Comparison of ENCODE assay signal across 8 cellular contexts in genomic region chr15:72782993-72783562, GRCh38. TPM values are rescaled to one million over a fixed set of nuclear protein-coding genes. Genes with fewer than 3 reads are reported as not detected.
DNase-seq lines count a peak whose midpoint lies in the region; ATAC-seq, FAIRE-seq and TF ChIP-seq lines count a peak whose summit lies in the region.

No MANE protein-coding gene starts in this region.

- intact Hi-C loops in K562 (cut with micrococcal nuclease), result loop anchor here (1.0 to 10.0 kb wide), 2 partner anchors 183 to 462 kb away; no protein-coding TSS in a partner anchor

- peaks cover 11 to 13% of the 10 kb centered on the region in 2 experiments; a peak in 4 of 5 replicates for H3K4me1 ChIP-seq in K562 (replicated peaks in 1 of 2; ENCODE audit: control insufficient read depth in 2 of 2, insufficient read depth in 2 of 2, low read length in 2 of 2)

- BruUV-seq in K562 (replicated peaks; lab: Mats Ljungman, UMichigan), result no TSS peak

- TF ChIP-seq POLR2A in K562 (conservative IDR thresholded peaks at IDR 0.05), result no peak

- peak; percentile 25 for ATAC-seq in GM18858 (IDR thresholded peaks at IDR 0.05; ENCODE audit: unreplicated experiment)
- peak; percentile 37 for ATAC-seq in HG03025 (IDR thresholded peaks at IDR 0.05; ENCODE audit: low FRiP score, unreplicated experiment)
- ATAC-seq in K562, result peak; percentile 79

- peak overlapping the region; percentile 92 for H3K4me3 ChIP-seq in AG04449 (ENCODE audit: low read depth, low read length)
- peak overlapping the region; percentile 98 for H3K4me3 ChIP-seq in K562

- TF ChIP-seq EP300 in K562 (IDR thresholded peaks at IDR 0.05; ENCODE audit: low read length), result no peak

- H3K27me3 ChIP-seq in K562 (ENCODE audit: control insufficient read depth in 2 of 2, insufficient read depth in 2 of 2, low read length in 2 of 2), result no peaks in the 10 kb centered on the region

- peaks cover 38% of the 10 kb centered on the region; the same call in 2 of the 3 replicates for H3K36me3 ChIP-seq in K562 (ENCODE audit: control insufficient read depth, insufficient read depth, low read length)

- in situ Hi-C loops in K562 (cut with MboI), result loop anchor here (10.0 to 25.0 kb wide), 2 partner anchors 292 to 1304 kb away; partner anchors contain the start of gene GOLGA6A

- no peaks in the 10 kb centered on the region for H3K9me1 ChIP-seq in K562 (ENCODE audit: control insufficient read depth, insufficient read depth, low read length)

- CTCF ChIA-PET in AG04449 (lab: Yijun Ruan, JAX), result interaction anchor here (1.4 to 1.6 kb wide), 2 partner anchors 18 to 70 kb away, joined by 3 to 6 read pairs; no protein-coding TSS in a partner anchor
- CTCF ChIA-PET in K562 (lab: Yijun Ruan, JAX; ENCODE audit: low intra/inter-chr PET ratio), result interaction anchor here (0.6 kb wide), 1 partner anchor 73 kb away, joined by 3 read pairs; no protein-coding TSS in a partner anchor

- peaks cover 4% of the 10 kb centered on the region; the same call in 1 of the 2 replicates for H4K20me1 ChIP-seq in K562 (replicated peaks; ENCODE audit: control insufficient read depth, insufficient read depth, low read length)

- H3K9ac ChIP-seq in K562 (ENCODE audit: insufficient read depth in 1 of 2, low read depth in 2 of 2, low read length in 2 of 2), result peak overlapping the region; percentile 87 to 96

- peak overlapping the region; percentile 99 for H2AFZ ChIP-seq in K562 (ENCODE audit: low read depth, low read length)

- no peak for FAIRE-seq in K562 (lab: Jason Lieb, UNC)

- peak overlapping the region; percentile 95 for H3K4me2 ChIP-seq in K562 (ENCODE audit: insufficient read depth, low read length)

- TF ChIP-seq RAD21 in K562 (CRISPR knock-in tag; conservative IDR thresholded peaks at IDR 0.05 in 1 of 2, IDR thresholded peaks at IDR 0.05 in 1 of 2), result 0 out of 4 replicates have a peak, but pooled peaks of 1 of the 2 experiments have one; percentile 1

- TF ChIP-seq CTCF in AG04449 (IDR thresholded peaks at IDR 0.05; ENCODE audit: insufficient read depth, low read length, missing control alignments) (no peak), K562 (IDR thresholded peaks at IDR 0.05 in 2 of 3, conservative IDR thresholded peaks at IDR 0.05 in 1 of 3; ENCODE audit: insufficient read depth in 2 of 3, low read depth in 1 of 3, low read length in 3 of 3) (peak in 1 of 3 experiments; percentile 3; a peak in 1 of 6 replicates)

- H3K9me3 ChIP-seq in K562 (replicated peaks; ENCODE audit: control insufficient read depth, insufficient read depth, low read depth, low read length), result no peaks in the 10 kb centered on the region

- WGBS in K562 (ENCODE audit: insufficient coverage, low coverage, missing lambda C conversion rate), result under 1% methylated on average over 44 of the region's 46 CpGs

- POLR2A ChIA-PET in AG04449 (lab: Yijun Ruan, JAX), result interaction anchor here (0.7 kb wide), 1 partner anchor 49 kb away, joined by 5 read pairs; no protein-coding TSS in a partner anchor
- POLR2A ChIA-PET in K562 (lab: Yijun Ruan, JAX), result interaction anchor here (0.6 to 1.5 kb wide), 5 partner anchors 10 to 422 kb away, joined by 3 to 5 read pairs (median 4); no protein-coding TSS in a partner anchor

- peak overlapping the region; percentile 92 for H3K27ac ChIP-seq in K562 (ENCODE audit: extremely low read depth, low read depth, low read length)

- DNase-seq in AG04449 (ENCODE audit: low read depth, low spot score) (no peak), OCI-M1 (lab: John Stamatoyannopoulos, UW) (peak; percentile 88), K562 (ENCODE audit: extremely low read depth in 1 of 4, low spot score in 3 of 4) (no peak), iris pigment epithelial cell (ENCODE audit: low read depth) (peak; percentile 80), DMS 273 treated with DMSO at 0.1 percent for 48 hours (lab: John Stamatoyannopoulos, UW) (no peak)
- DNase-seq in stimulated activated CD4-positive, alpha-beta T cell treated with anti-CD3 and anti-CD28 coated beads, Interleukin-12 subunit alpha, Interleukin-12 subunit beta, amount 100 ng/mL, for 4 hours, result peak; percentile 12

- peaks cover 50% of the 10 kb centered on the region for H3K79me2 ChIP-seq in K562 (ENCODE audit: control insufficient read depth, insufficient read depth, low read length)

TF ChIP-seq in K562, 482 proteins besides CTCF, POLR2A, EP300 and RAD21 (continues in another document):
- TF ChIP-seq UBTF (IDR thresholded peaks at IDR 0.05; ENCODE audit: borderline replicate concordance in 1 of 2, low read depth in 2 of 2, low read length in 2 of 2) (no peak), CREB3L1 (IDR thresholded peaks at IDR 0.05; ENCODE audit: borderline replicate concordance, low read depth) (peak; percentile 91), POLR2G (IDR thresholded peaks at IDR 0.05; ENCODE audit: low read depth, low read length) (no peak), RNF2 (IDR thresholded peaks at IDR 0.05) (no peak), SMARCE1 (IDR thresholded peaks at IDR 0.05) (peak; percentile 43; the same call in 1 of the 2 replicates), ZNF512 (tag; IDR thresholded peaks at IDR 0.05) (no peak), ZNF589 (CRISPR knock-in tag; IDR thresholded peaks at IDR 0.05; ENCODE audit: low read depth) (no peak), THRAP3 (IDR thresholded peaks at IDR 0.05; ENCODE audit: borderline replicate concordance) (no peak), CEBPG (CRISPR knock-in tag; IDR thresholded peaks at IDR 0.05) (peak; percentile 36; the same call in 1 of the 2 replicates), CEBPG (tag; conservative IDR thresholded peaks at IDR 0.05 in 1 of 2, IDR thresholded peaks at IDR 0.05 in 1 of 2) (peak in 1 of 2 experiments; percentile 48; a peak in 1 of 4 replicates)

RNA-seq across cellular contexts. Expression of gene ADPGK, which starts 0.5 kb away (rescaled TPM):
- 139 and 159 TPM in 2 replicates for total RNA-seq in K562 (2011; cell fraction: chromatin; rRNA removed; ENCODE audit: low replicate concordance)
- 115 and 135 TPM in 2 replicates for total RNA-seq in K562 (2011; cell fraction: nucleolus; rRNA removed)
- 131 and 142 TPM in 2 replicates for total RNA-seq in K562 (2011; cell fraction: nucleoplasm; rRNA removed)
- 43.1 and 50.7 TPM in 2 replicates for total RNA-seq in K562 (2014; rRNA removed)
- 48.5 and 50.4 TPM in 2 replicates for total RNA-seq in K562 (2014; rRNA removed; fragmentation: Illumina TruSeq; extraction: Trizol)
- total RNA-seq in K562 (2015; rRNA removed; fragmentation: Illumina TruSeq; extraction: Trizol), result 58.3 and 59.7 TPM in 2 replicates
- total RNA-seq in K562 (2021), result 40.3 and 45.3 TPM in 2 replicates
- polyA plus RNA-seq in K562 (2011; rRNA removed), result 89.7 and 97.4 TPM in 2 replicates
- polyA plus RNA-seq in K562 (2011; cell fraction: cytosol; rRNA removed), result 56.3 and 64.5 TPM in 2 replicates
- polyA plus RNA-seq in K562 (2011; cell fraction: nucleus; rRNA removed), result 79.3 and 86.1 TPM in 2 replicates
- polyA plus RNA-seq in K562 (2012), result 29.5 and 33.0 TPM in 2 replicates
- 47.4 and 59.0 TPM in 2 replicates for polyA plus RNA-seq in K562 (2014; fragmentation: Illumina TruSeq; extraction: Trizol)
- polyA plus RNA-seq in K562 (2014; fragmentation: Nextera tagmentation; extraction: Ambion mirVana), result 10 to 100 TPM; 13.4 to 16.0 TPM
- polyA plus RNA-seq in K562 (2014; rRNA removed), result 55.7 and 67.1 TPM in 2 replicates
- polyA minus RNA-seq in K562 (2011; rRNA and poly(A)+ RNA removed), result 60.4 and 68.2 TPM in 2 replicates
- polyA minus RNA-seq in K562 (2011; cell fraction: cytosol; rRNA and poly(A)+ RNA removed), result 28.1 and 29.3 TPM in 2 replicates
- 49.1 and 67.0 TPM in 2 replicates for polyA minus RNA-seq in K562 (2011; cell fraction: nucleus; rRNA and poly(A)+ RNA removed)

Comparison
In these comparisons a context has a peak if more than half of its experiments do, and no peak if none do; other contexts are left out.
1. DNase-seq: peak in OCI-M1 (single experiment), iris pigment epithelial cell (single experiment) and stimulated activated CD4-positive, alpha-beta T cell treated with anti-CD3 and anti-CD28 coated beads, Interleukin-12 subunit alpha, Interleukin-12 subunit beta, amount 100 ng/mL, for 4 hours (single experiment); none in AG04449 (single experiment), K562 (0 of 4) and DMS 273 treated with DMSO at 0.1 percent for 48 hours (single experiment).
2. ATAC-seq: peak in every context shown above with its lines; median percentile 79 in K562; 37 in HG03025; 25 in GM18858.